1 cellular context compared by ENCODE assay signal in genomic region chr9:136225748-136226679, GRCh38.
TF ChIP-seq lines count a peak whose summit lies in the region.

No MANE protein-coding gene starts in this region.

TF ChIP-seq in HepG2, 621 proteins besides CTCF, POLR2A, EP300 and RAD21 (continued from another document and continues in another):
- no peak for TF ChIP-seq ZNF275 (CRISPR knock-in tag; IDR thresholded peaks at IDR 0.05; ENCODE audit: borderline replicate concordance)
- TF ChIP-seq HDAC2 (CRISPR knock-in tag; IDR thresholded peaks at IDR 0.05) = no peak
- TF ChIP-seq MLXIP (CRISPR knock-in tag; IDR thresholded peaks at IDR 0.05; ENCODE audit: borderline replicate concordance) = no peak
- no peak for TF ChIP-seq ZNF274 (CRISPR knock-in tag; IDR thresholded peaks at IDR 0.05)
- peak; percentile 46 for TF ChIP-seq ZNF687 (CRISPR knock-in tag; IDR thresholded peaks at IDR 0.05)
- no peak for TF ChIP-seq ZSCAN21 (CRISPR knock-in tag; IDR thresholded peaks at IDR 0.05; ENCODE audit: borderline replicate concordance)
- TF ChIP-seq ZNF770 (CRISPR knock-in tag; IDR thresholded peaks at IDR 0.05) = no peak
- TF ChIP-seq ZNF335 (CRISPR knock-in tag; IDR thresholded peaks at IDR 0.05) = no peak
- no peak for TF ChIP-seq ZNF446 (CRISPR knock-in tag; IDR thresholded peaks at IDR 0.05)
- TF ChIP-seq POGZ (CRISPR knock-in tag; IDR thresholded peaks at IDR 0.05) = no peak
- no peak for TF ChIP-seq MED13 (CRISPR knock-in tag; IDR thresholded peaks at IDR 0.05)
- TF ChIP-seq RCOR2 (CRISPR knock-in tag; IDR thresholded peaks at IDR 0.05) = no peak
- TF ChIP-seq CENPX (CRISPR knock-in tag; IDR thresholded peaks at IDR 0.05) = no peak
- TF ChIP-seq ZNF503 (CRISPR knock-in tag; IDR thresholded peaks at IDR 0.05) = no peak
- TF ChIP-seq BRF2 (CRISPR knock-in tag; IDR thresholded peaks at IDR 0.05) = no peak
- no peak for TF ChIP-seq THAP9 (CRISPR knock-in tag; IDR thresholded peaks at IDR 0.05; ENCODE audit: borderline replicate concordance)
- no peak for TF ChIP-seq DRAP1 (CRISPR knock-in tag; IDR thresholded peaks at IDR 0.05)
- no peak for TF ChIP-seq IRF9 (CRISPR knock-in tag; IDR thresholded peaks at IDR 0.05; ENCODE audit: borderline replicate concordance)
- no peak for TF ChIP-seq ZMAT5 (CRISPR knock-in tag; IDR thresholded peaks at IDR 0.05; ENCODE audit: borderline replicate concordance, low read depth)
- TF ChIP-seq FOXJ3 (CRISPR knock-in tag; IDR thresholded peaks at IDR 0.05; ENCODE audit: borderline replicate concordance) = no peak
- TF ChIP-seq ZNF768 (CRISPR knock-in tag; IDR thresholded peaks at IDR 0.05) = no peak
- TF ChIP-seq LCORL (IDR thresholded peaks at IDR 0.05) = no peak
- TF ChIP-seq LCORL (CRISPR knock-in tag; IDR thresholded peaks at IDR 0.05) = no peak
- TF ChIP-seq MYNN (CRISPR knock-in tag; IDR thresholded peaks at IDR 0.05; ENCODE audit: low read depth) = no peak
- no peak for TF ChIP-seq ARHGAP35 (CRISPR knock-in tag; IDR thresholded peaks at IDR 0.05; ENCODE audit: borderline replicate concordance)
- no peak for TF ChIP-seq PCBP2 (optimal IDR thresholded peaks at IDR 0.05; ENCODE audit: low read depth, low read length, poor library complexity, severe bottlenecking)
- no peak for TF ChIP-seq ZBTB44 (CRISPR knock-in tag; IDR thresholded peaks at IDR 0.05)
- TF ChIP-seq SMC3 (IDR thresholded peaks at IDR 0.05; ENCODE audit: low read length) = 0 out of 2 replicates have a peak, but pooled peaks have one; percentile 52
- no peak for TF ChIP-seq SMARCE1 (IDR thresholded peaks at IDR 0.05; ENCODE audit: borderline replicate concordance)
- no peak for TF ChIP-seq DNMT3B (CRISPR knock-in tag; conservative IDR thresholded peaks at IDR 0.05)
- TF ChIP-seq HNRNPK (IDR thresholded peaks at IDR 0.05; ENCODE audit: low read depth, low read length, poor library complexity, severe bottlenecking) = no peak
- TF ChIP-seq AGO2 (optimal IDR thresholded peaks at IDR 0.05; ENCODE audit: low read depth, low read length) = peak; percentile 42
- 0 out of 2 replicates have a peak, but pooled peaks have one; percentile 40 for TF ChIP-seq ZNF432 (CRISPR knock-in tag; IDR thresholded peaks at IDR 0.05; ENCODE audit: borderline replicate concordance)
- no peak for TF ChIP-seq MEIS2 (CRISPR knock-in tag; IDR thresholded peaks at IDR 0.05)
- TF ChIP-seq KAT7 (CRISPR knock-in tag; IDR thresholded peaks at IDR 0.05; ENCODE audit: borderline replicate concordance) = no peak
- TF ChIP-seq ZNF317 (CRISPR knock-in tag; IDR thresholded peaks at IDR 0.05) = no peak
- TF ChIP-seq ZBTB46 (CRISPR knock-in tag; IDR thresholded peaks at IDR 0.05; ENCODE audit: borderline replicate concordance) = no peak
